Comparison of ENCODE assay signal across 8 cellular contexts in the genomic region with DNA sequence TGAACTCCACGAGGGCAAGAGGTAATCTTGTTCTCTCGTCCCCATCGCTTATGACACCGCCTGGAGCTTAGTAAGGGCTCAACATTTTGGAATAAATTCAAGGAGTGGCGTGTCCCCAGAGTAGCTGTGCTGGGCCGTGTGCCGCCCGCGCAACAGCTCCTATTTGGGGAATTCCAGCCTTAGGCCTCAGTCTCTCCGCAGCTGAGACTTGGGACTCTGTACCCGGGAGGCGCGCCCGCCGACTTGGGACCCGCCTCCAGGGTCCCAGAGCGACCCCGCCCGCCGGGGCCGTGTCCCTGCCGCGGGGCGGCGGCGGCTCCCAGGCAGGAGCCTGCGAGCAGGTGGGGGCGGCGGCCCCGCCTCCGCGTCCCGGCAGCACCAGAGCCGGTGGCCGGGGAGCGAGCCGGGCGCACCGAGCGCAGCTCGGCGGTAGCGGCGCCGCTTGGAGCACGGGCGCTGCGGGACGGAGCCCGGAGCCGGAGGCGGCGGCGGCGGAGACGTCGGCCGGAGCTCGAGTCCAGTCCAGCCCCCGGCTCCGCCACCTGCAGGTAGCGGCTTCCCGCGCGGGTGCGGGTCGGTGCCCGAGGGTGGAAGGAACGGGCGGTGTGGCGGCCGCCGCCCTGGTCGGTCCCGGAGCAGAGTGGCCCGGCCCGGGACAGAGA. TPM values are rescaled to one million over a fixed set of nuclear protein-coding genes. Genes with fewer than 3 reads are reported as not detected.
DNase-seq lines count a peak whose midpoint lies in the region; ATAC-seq and TF ChIP-seq lines count a peak whose summit lies in the region.

A gene with protein sequence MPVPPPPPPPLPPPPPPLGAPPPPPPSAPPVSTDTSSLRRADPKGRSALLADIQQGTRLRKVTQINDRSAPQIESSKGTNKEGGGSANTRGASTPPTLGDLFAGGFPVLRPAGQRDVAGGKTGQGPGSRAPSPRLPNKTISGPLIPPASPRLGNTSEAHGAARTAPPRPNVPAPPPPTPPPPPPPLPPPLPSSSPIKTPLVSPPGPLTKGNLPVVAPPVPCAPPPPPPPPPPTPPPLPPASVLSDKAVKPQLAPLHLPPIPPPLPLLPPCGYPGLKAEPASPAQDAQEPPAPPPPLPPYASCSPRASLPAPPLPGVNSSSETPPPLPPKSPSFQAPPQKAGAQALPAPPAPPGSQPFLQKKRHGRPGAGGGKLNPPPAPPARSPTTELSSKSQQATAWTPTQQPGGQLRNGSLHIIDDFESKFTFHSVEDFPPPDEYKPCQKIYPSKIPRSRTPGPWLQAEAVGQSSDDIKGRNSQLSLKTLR (plus strand): TSS at position 378 of the 662 bp plus-strand sequence. CDS start 28,217 bp downstream, outside the sequence.

- H2AFZ ChIP-seq in neuronal stem cell (ENCODE audit: low read length): peak within 1 kb of the TSS; percentile 92

- peak within 1 kb of the TSS; percentile 25 for H2BK12ac ChIP-seq in neuronal stem cell (ENCODE audit: low read length)

- peak within 1 kb of the TSS; percentile 74 for H3K4me2 ChIP-seq in neuronal stem cell (ENCODE audit: insufficient read depth, low read length, poor library complexity, severe bottlenecking)

- 18% methylated on average over 5 of the region's 77 CpGs; no CpG with 5 or more reads in 1 of the 2 donors for WGBS in gastroesophageal sphincter (ENCODE audit: low coverage in 1 of 2), 2 donors
- WGBS in neuronal stem cell (ENCODE audit: extremely low coverage in 2 of 2, insufficient read length in 2 of 2, insufficient replicate concordance in 1 of 2), 2 donors: no CpG with 5 or more reads among the region's 77 CpGs

- H2AK5ac ChIP-seq in neuronal stem cell (ENCODE audit: low read depth, low read length): no peak within 1 kb of the TSS

- peak within 1 kb of the TSS; percentile 78 for H3K9ac ChIP-seq in neuronal stem cell (ENCODE audit: low read depth, low read length, poor library complexity)

- no peak within 1 kb of the TSS for H4K91ac ChIP-seq in neuronal stem cell (ENCODE audit: low read depth, low read length, poor library complexity)

- peak; percentile 46 for ATAC-seq in GM18519 (IDR thresholded peaks at IDR 0.05; ENCODE audit: low FRiP score, unreplicated experiment)
- ATAC-seq in RWPE2 (ENCODE audit: low read depth): peak; percentile 61
- peak; percentile 65 for ATAC-seq in gastroesophageal sphincter
- no peak for ATAC-seq in HG02610 (IDR thresholded peaks at IDR 0.05; ENCODE audit: unreplicated experiment)
- ATAC-seq in HG02623 (IDR thresholded peaks at IDR 0.05; ENCODE audit: unreplicated experiment): no peak
- no peak for ATAC-seq in HG03460 (IDR thresholded peaks at IDR 0.05; ENCODE audit: unreplicated experiment)

- H3K27me3 ChIP-seq in RWPE2 (ENCODE audit: insufficient read depth, poor library complexity, severe bottlenecking): peaks cover 85% of the 10 kb centered on the region
- H3K27me3 ChIP-seq in gastroesophageal sphincter: peaks cover 47% of the 10 kb centered on the region
- peaks cover 0 to 81% (median 0%) of the 10 kb centered on the region in 3 experiments for H3K27me3 ChIP-seq in neuronal stem cell (ENCODE audit: control insufficient read depth in 3 of 3, insufficient read depth in 3 of 3, low read depth in 1 of 3, low read length in 3 of 3)

- H3K9me3 ChIP-seq in RWPE2 (ENCODE audit: severe bottlenecking): no peaks in the 10 kb centered on the region
- H3K9me3 ChIP-seq in gastroesophageal sphincter: no peaks in the 10 kb centered on the region
- peaks cover 0 to 5% of the 10 kb centered on the region in 2 donors for H3K9me3 ChIP-seq in neuronal stem cell (replicated peaks in 1 of 2; ENCODE audit: control insufficient read depth in 2 of 2, insufficient read depth in 1 of 2, low read depth in 1 of 2, low read length in 2 of 2)

- H3K23ac ChIP-seq in neuronal stem cell (ENCODE audit: low read depth, low read length, poor library complexity): no peak within 1 kb of the TSS

- H3K4ac ChIP-seq in neuronal stem cell (ENCODE audit: low read length): no peak within 1 kb of the TSS

- peak within 1 kb of the TSS; percentile 30 for H2BK5ac ChIP-seq in neuronal stem cell (ENCODE audit: low read length)

- no peak for TF ChIP-seq EP300 in gastroesophageal sphincter (IDR thresholded peaks at IDR 0.05)

- TF ChIP-seq POLR2A in gastroesophageal sphincter (IDR thresholded peaks at IDR 0.05): peak in 1 of 2 donors; percentile 11

- H3K79me1 ChIP-seq in neuronal stem cell (ENCODE audit: low read depth, low read length): no peaks in the 10 kb centered on the region

- H2BK120ac ChIP-seq in neuronal stem cell (ENCODE audit: low read depth, low read length): no peak within 1 kb of the TSS

- H3K4me3 ChIP-seq in RWPE2 (ENCODE audit: severe bottlenecking): peak within 1 kb of the TSS; percentile 30
- H3K4me3 ChIP-seq in gastroesophageal sphincter: peak within 1 kb of the TSS; percentile 34 to 72
- H3K4me3 ChIP-seq in neuronal stem cell (ENCODE audit: low read length in 2 of 2): peak within 1 kb of the TSS; percentile 36 to 92

- no peak within 1 kb of the TSS for H2BK15ac ChIP-seq in neuronal stem cell (ENCODE audit: low read length)

- no peak within 1 kb of the TSS for H4K8ac ChIP-seq in neuronal stem cell (ENCODE audit: low read depth, low read length)

- DNase-seq in RWPE2 (ENCODE audit: low spot score): peak; percentile 56
- DNase-seq in neuronal stem cell (ENCODE audit: low spot score): peak; percentile 55
- DNase-seq in NCI-H2196 treated with DMSO at 0.1 percent for 48 hours (lab: John Stamatoyannopoulos, UW; ENCODE audit: unreplicated experiment): no peak

- no peak within 1 kb of the TSS for H3K27ac ChIP-seq in RWPE2 (ENCODE audit: poor library complexity, severe bottlenecking)
- H3K27ac ChIP-seq in gastroesophageal sphincter: peak within 1 kb of the TSS in 3 of 4 donors; percentile 37 to 65 (median 38)
- no peak within 1 kb of the TSS for H3K27ac ChIP-seq in neuronal stem cell (replicated peaks; ENCODE audit: low read length)

- peak within 1 kb of the TSS; percentile 49 for H3K14ac ChIP-seq in neuronal stem cell (ENCODE audit: low read length)

- H3K4me1 ChIP-seq in RWPE2 (ENCODE audit: insufficient read depth, poor library complexity, severe bottlenecking) (no peaks in the 10 kb centered on the region), gastroesophageal sphincter (peaks cover 0 to 22% (median 6%) of the 10 kb centered on the region in 3 donors), neuronal stem cell (ENCODE audit: control insufficient read depth in 2 of 2, insufficient read depth in 1 of 2, low read depth in 1 of 2, low read length in 2 of 2) (peaks cover 0 to 3% of the 10 kb centered on the region in 2 donors)

- H3K18ac ChIP-seq in neuronal stem cell (ENCODE audit: low read length): peak within 1 kb of the TSS; percentile 93

- TF ChIP-seq CTCF in RWPE2 (IDR thresholded peaks at IDR 0.05; ENCODE audit: poor library complexity, severe bottlenecking) (no peak), gastroesophageal sphincter (IDR thresholded peaks at IDR 0.05) (peak in 1 of 4 experiments; percentile 14)

- H3K36me3 ChIP-seq in RWPE2 (ENCODE audit: low read depth) (no peaks in the 10 kb centered on the region), gastroesophageal sphincter (no peaks in the 10 kb centered on the region), neuronal stem cell (replicated peaks in 1 of 2; ENCODE audit: control insufficient read depth in 2 of 2, insufficient read depth in 2 of 2, low read length in 2 of 2) (no peaks in the 10 kb centered on the region)

RNA-seq across cellular contexts. Expression of the gene that starts here (rescaled TPM):
- 1 to 10 TPM; 3.7 to 6.8 (median 5.5) TPM for total RNA-seq in gastroesophageal sphincter
- 14.8 TPM for polyA plus RNA-seq in neuronal stem cell (2013, experiment 1 of 2)
- 15.7 TPM for polyA plus RNA-seq in neuronal stem cell (2013, experiment 2 of 2)

Comparison
In these comparisons a context has a peak if more than half of its experiments do, and no peak if none do; other contexts are left out.
1. ATAC-seq: peak in GM18519 (single experiment), RWPE2 (single experiment) and gastroesophageal sphincter (single experiment); none in HG02610 (single experiment), HG02623 (single experiment) and HG03460 (single experiment).
2. H3K27ac ChIP-seq: peak in gastroesophageal sphincter (3 of 4); none in RWPE2 (single experiment) and neuronal stem cell (single experiment).
3. Peak in every context shown above with its lines, with median percentiles within 50 percentile points of each other: H3K4me3 ChIP-seq.